ENCODE assay signal across 17 cellular contexts in genomic region chr2:54539683-54540082, GRCh38.
A peak's percentile ranks its signal among the peaks of the same experiment; 100 is the strongest.
DNase-seq lines count a peak whose midpoint lies in the region; ATAC-seq and TF ChIP-seq lines count a peak whose summit lies in the region.
"Had no signal": no experiment of that assay in that cellular context is flagged by ENCODE, and none has a peak within 500 bp of the region (broad histone marks: within the 10 kb centered on the region; RNA-seq: fewer than 3 reads in every experiment).

No MANE protein-coding gene starts in this region.

- H3K36me3 Mint-ChIP-seq in endodermal cell (ENCODE audit: low read depth): peaks cover 3% of the 10 kb centered on the region
- H3K36me3 Mint-ChIP-seq: CD4-positive, alpha-beta memory T cell had no signal

- no peaks in the 10 kb centered on the region for H3K79me2 ChIP-seq in PC-3 (ENCODE audit: low read length)
- peaks cover 100% of the 10 kb centered on the region for H3K79me2 ChIP-seq in smooth muscle cell (ENCODE audit: low read depth)

- TF ChIP-seq CTCF in cardiac muscle cell (IDR thresholded peaks at IDR 0.05; ENCODE audit: low read depth, low read length) (no peak), heart right ventricle (IDR thresholded peaks at IDR 0.05) (no peak), PC-3 (conservative IDR thresholded peaks at IDR 0.05; ENCODE audit: low read depth, low read length) (no peak), endodermal cell (conservative IDR thresholded peaks at IDR 0.05) (no peak), smooth muscle cell (IDR thresholded peaks at IDR 0.05; ENCODE audit: borderline replicate concordance, insufficient read depth, poor library complexity, severe bottlenecking) (no peak)

- H3K36me3 ChIP-seq in cardiac muscle cell: peaks cover 3% of the 10 kb centered on the region
- H3K36me3 ChIP-seq in heart right ventricle: peaks cover 0 to 52% (median 13%) of the 10 kb centered on the region in 9 donors
- no peaks in the 10 kb centered on the region for H3K36me3 ChIP-seq in PC-3 (ENCODE audit: low read depth, low read length)
- H3K36me3 ChIP-seq in endodermal cell (ENCODE audit: control insufficient read depth, insufficient read depth, low read length): no peaks in the 10 kb centered on the region
- H3K36me3 ChIP-seq in smooth muscle cell (ENCODE audit: low read depth): no peaks in the 10 kb centered on the region
- H3K36me3 ChIP-seq: BLaER1 had no signal

- intact Hi-C loops in heart right ventricle (cut with DNase I) (no loop called here), PC-3 (cut with micrococcal nuclease) (no loop called here)

- DNase-seq in cardiac muscle cell (ENCODE audit: low read depth in 1 of 2, low spot score in 1 of 2): no peak
- DNase-seq in heart right ventricle: no peak
- no peak for DNase-seq in PC-3
- no peak for DNase-seq in endodermal cell
- no peak for DNase-seq in smooth muscle cell (lab: John Stamatoyannopoulos, UW; ENCODE audit: unreplicated experiment)
- no peak for DNase-seq in foreskin melanocyte
- DNase-seq in activated naive CD4-positive, alpha-beta T cell (lab: John Stamatoyannopoulos, UW): no peak
- no peak for DNase-seq in erythroblast (lab: John Stamatoyannopoulos, UW)
- DNase-seq: CD4-positive, alpha-beta memory T cell; DMS153; DMS79; GDM1; H9 had no signal

- H3K27ac Mint-ChIP-seq in endodermal cell: peak overlapping the region; percentile 22
- H3K27ac Mint-ChIP-seq: CD4-positive, alpha-beta memory T cell; H9; IgD-negative memory B cell had no signal

- H3K4me3 Mint-ChIP-seq in endodermal cell: no peak overlapping the region
- H3K4me3 Mint-ChIP-seq: CD14-positive monocyte; CD4-positive, alpha-beta memory T cell; H9; IgD-negative memory B cell had no signal

- POLR2A ChIA-PET in PC-3 (lab: Charles Lee; ENCODE audit: unreplicated experiment): interaction anchor here (0.6 kb wide), 2 partner anchors 16 to 65 kb away, joined by 3 to 4 read pairs; no protein-coding TSS in a partner anchor

- H3K9me3 Mint-ChIP-seq in endodermal cell: no peaks in the 10 kb centered on the region
- H3K9me3 Mint-ChIP-seq: CD14-positive monocyte; CD4-positive, alpha-beta memory T cell; H9; IgD-negative memory B cell had no signal

- CTCF ChIA-PET in PC-3 (lab: Charles Lee): no interaction called here

- BruUV-seq in PC-3 (replicated peaks; lab: Mats Ljungman, UMichigan): no TSS peak

- no peaks in the 10 kb centered on the region for H3K27me3 ChIP-seq in cardiac muscle cell
- no peaks in the 10 kb centered on the region for H3K27me3 ChIP-seq in heart right ventricle
- H3K27me3 ChIP-seq in PC-3 (ENCODE audit: low read length): no peaks in the 10 kb centered on the region
- H3K27me3 ChIP-seq in endodermal cell (ENCODE audit: control insufficient read depth, insufficient read depth, low read length, poor library complexity, severe bottlenecking): no peaks in the 10 kb centered on the region
- no peaks in the 10 kb centered on the region for H3K27me3 ChIP-seq in smooth muscle cell (ENCODE audit: low read depth)
- H3K27me3 ChIP-seq: BLaER1 had no signal

- H3K4me3 ChIP-seq in cardiac muscle cell (no peak overlapping the region), heart right ventricle (no peak overlapping the region), PC-3 (ENCODE audit: low read length) (no peak overlapping the region), endodermal cell (ENCODE audit: low read length) (no peak overlapping the region), smooth muscle cell (no peak overlapping the region)
- H3K4me3 ChIP-seq: BLaER1 had no signal

- H2AFZ ChIP-seq in PC-3 (ENCODE audit: low read length) (0 out of 2 replicates have a peak overlapping the region, but pooled peaks have one; percentile 9), smooth muscle cell (ENCODE audit: low read depth) (no peak overlapping the region)

- no peaks in the 10 kb centered on the region for H3K9me3 ChIP-seq in cardiac muscle cell (ENCODE audit: low read depth)
- H3K9me3 ChIP-seq in heart right ventricle: no peaks in the 10 kb centered on the region
- H3K9me3 ChIP-seq in PC-3 (ENCODE audit: low read length): no peaks in the 10 kb centered on the region
- H3K9me3 ChIP-seq in endodermal cell (ENCODE audit: control insufficient read depth, low read length): no peaks in the 10 kb centered on the region
- H3K9me3 ChIP-seq in smooth muscle cell (replicated peaks; ENCODE audit: low read depth): no peaks in the 10 kb centered on the region
- H3K9me3 ChIP-seq: BLaER1 had no signal

- H3F3A ChIP-seq in PC-3 (ENCODE audit: low read length, unreplicated experiment): no peaks in the 10 kb centered on the region
- no peaks in the 10 kb centered on the region for H3F3A ChIP-seq in smooth muscle cell (ENCODE audit: low read depth)

- ATAC-seq in heart right ventricle (no peak), PC-3 (no peak)

- H3K4me1 ChIP-seq in cardiac muscle cell (ENCODE audit: low read depth): peaks cover 6% of the 10 kb centered on the region
- H3K4me1 ChIP-seq in heart right ventricle: peaks cover 10 to 95% (median 82%) of the 10 kb centered on the region in 9 donors
- H3K4me1 ChIP-seq in PC-3 (ENCODE audit: insufficient read depth, low read length): peaks cover 9% of the 10 kb centered on the region
- no peaks in the 10 kb centered on the region for H3K4me1 ChIP-seq in endodermal cell (ENCODE audit: control insufficient read depth, insufficient read depth, low read length)
- H3K4me1 ChIP-seq in smooth muscle cell (ENCODE audit: low read depth): no peaks in the 10 kb centered on the region

- peaks cover 7% of the 10 kb centered on the region for H3K4me1 Mint-ChIP-seq in endodermal cell
- H3K4me1 Mint-ChIP-seq: CD4-positive, alpha-beta memory T cell had no signal

- peak overlapping the region; percentile 36 for H3K27ac ChIP-seq in cardiac muscle cell
- peak overlapping the region in 2 of 10 donors; percentile 11 to 17 for H3K27ac ChIP-seq in heart right ventricle
- no peak overlapping the region for H3K27ac ChIP-seq in PC-3 (ENCODE audit: low read length)
- H3K27ac ChIP-seq in endodermal cell (ENCODE audit: low read depth, low read length): no peak overlapping the region
- peak overlapping the region; percentile 55 for H3K27ac ChIP-seq in smooth muscle cell (ENCODE audit: low read depth)
- H3K27ac ChIP-seq: 22Rv1, BLaER1 had no signal

- H4K20me1 ChIP-seq in PC-3 (ENCODE audit: low read length): no peaks in the 10 kb centered on the region
- H4K20me1 ChIP-seq in smooth muscle cell (ENCODE audit: low read depth): peaks cover 45% of the 10 kb centered on the region
- H4K20me1 ChIP-seq: BLaER1 had no signal

- no peak overlapping the region for H3K4me2 ChIP-seq in PC-3 (ENCODE audit: low read length)
- H3K4me2 ChIP-seq in smooth muscle cell: no peak overlapping the region
- H3K4me2 ChIP-seq: BLaER1 had no signal

- 75 to 86% methylated on average over 6 of the region's 6 CpGs for WGBS in heart right ventricle, 2 donors
- WGBS in endodermal cell (ENCODE audit: insufficient coverage in 1 of 2, insufficient read length in 1 of 2), 2 experiments: 93 to 100% methylated on average over 2 to 6 of the region's 6 CpGs
- WGBS in smooth muscle cell (ENCODE audit: low lambda C conversion rate): 94% methylated on average over 6 of the region's 6 CpGs

- H3K27me3 Mint-ChIP-seq in endodermal cell (ENCODE audit: insufficient read depth): no peaks in the 10 kb centered on the region
- H3K27me3 Mint-ChIP-seq: CD4-positive, alpha-beta memory T cell; IgD-negative memory B cell had no signal

- no peaks in the 10 kb centered on the region for H3K9me2 ChIP-seq in PC-3 (replicated peaks; ENCODE audit: low read length)

- H3K9ac ChIP-seq in PC-3 (ENCODE audit: low read length): no peak overlapping the region
- H3K9ac ChIP-seq in endodermal cell (ENCODE audit: extremely low read depth, low read length, poor library complexity, severe bottlenecking): no peak overlapping the region
- no peak overlapping the region for H3K9ac ChIP-seq in smooth muscle cell (ENCODE audit: low read depth)
- H3K9ac ChIP-seq: BLaER1 had no signal

- no peak for TF ChIP-seq POLR2A in erythroblast (IDR thresholded peaks at IDR 0.05; ENCODE audit: low read length)

Comparison
In these comparisons a context has a peak if more than half of its experiments do, and no peak if none do; other contexts are left out.
1. H3K27ac ChIP-seq: peak in cardiac muscle cell (single experiment) and smooth muscle cell (single experiment); none in PC-3 (single experiment) and endodermal cell (single experiment).